Comparison of ENCODE assay signal across 1 cellular context in the genomic region with DNA sequence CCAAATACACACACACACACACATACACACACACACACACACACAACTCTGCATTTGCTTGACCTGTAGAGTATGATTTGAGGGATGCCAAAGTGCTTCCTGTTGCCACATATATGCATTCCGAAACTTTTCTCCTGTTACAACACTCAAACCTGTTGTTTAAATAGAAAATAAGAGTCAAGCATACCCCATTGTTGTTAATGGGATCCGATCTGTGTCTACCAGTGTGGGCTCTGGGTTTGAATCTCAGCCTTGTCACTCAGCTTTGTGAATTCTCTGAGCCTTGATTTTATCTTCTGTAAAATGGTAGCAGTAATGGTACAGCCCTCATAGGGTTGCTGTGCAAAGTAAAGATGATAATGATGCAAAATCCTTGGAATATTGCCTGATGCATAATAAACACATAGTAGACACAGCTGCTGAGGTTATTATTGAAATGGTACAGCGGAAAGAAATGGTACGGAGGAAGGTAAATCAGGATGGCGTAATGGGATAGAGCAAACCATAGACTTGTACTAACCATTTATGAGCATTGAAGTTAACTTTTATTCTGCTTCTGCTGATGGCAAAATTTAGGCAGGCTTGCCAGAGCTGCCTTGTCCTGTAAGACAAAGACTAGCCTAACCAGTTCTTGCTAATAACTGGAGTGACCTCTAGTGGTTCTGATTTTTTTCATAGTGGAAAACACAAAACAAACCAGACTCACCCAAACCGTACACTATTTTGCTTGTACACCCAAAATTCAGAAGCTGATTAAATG.
TF ChIP-seq lines count a peak whose summit lies in the region.

No MANE protein-coding gene starts in this region.

TF ChIP-seq in GM23338, 12 proteins besides CTCF, POLR2A, EP300 and RAD21 (continued from another document):
- TF ChIP-seq ZNF462 (CRISPR knock-in tag; IDR thresholded peaks at IDR 0.05): no peak
- no peak for TF ChIP-seq STAT1 (IDR thresholded peaks at IDR 0.05; ENCODE audit: unreplicated experiment)
- TF ChIP-seq EZH2 (IDR thresholded peaks at IDR 0.05; ENCODE audit: low read depth, unreplicated experiment): no peak
- no peak for TF ChIP-seq EZH2phosphoT487 (IDR thresholded peaks at IDR 0.05; ENCODE audit: unreplicated experiment)
